Comparison of ENCODE assay signal across 14 cellular contexts in genomic region chrX:19040373-19040772, GRCh38. TPM values are rescaled to one million over a fixed set of nuclear protein-coding genes. Genes with fewer than 3 reads are reported as not detected.
DNase-seq lines count a peak whose midpoint lies in the region; ATAC-seq, FAIRE-seq and TF ChIP-seq lines count a peak whose summit lies in the region.
"Had no signal": no experiment of that assay in that cellular context is flagged by ENCODE, and none has a peak within 500 bp of the region (broad histone marks: within the 10 kb centered on the region; RNA-seq: fewer than 3 reads in every experiment).

No MANE protein-coding gene starts in this region.

- H3K27ac Mint-ChIP-seq in astrocyte (ENCODE audit: unreplicated experiment) = no peak overlapping the region
- no peak overlapping the region for H3K27ac Mint-ChIP-seq in stimulated activated naive B cell treated with anti-CD40 and anti-IgM and Interleukin-4, amounts not matched to agents 10 μg/mL and 1 μg/mL and 100 μg/mL, for 72 hours
- H3K27ac Mint-ChIP-seq: naive thymus-derived CD4-positive, alpha-beta T cell had no signal

- FAIRE-seq in astrocyte (lab: Jason Lieb, UNC) (no peak), HepG2 (lab: Jason Lieb, UNC) (no peak)

- WGBS in HepG2 (ENCODE audit: low lambda C conversion rate) = 4% methylated on average over 3 of the region's 3 CpGs

- DNase-seq in AG10803 (ENCODE audit: low read depth) = no peak
- DNase-seq in HCT116 (ENCODE audit: low read depth, low spot score) = peak; percentile 4
- no peak for DNase-seq in astrocyte (ENCODE audit: low read depth)
- no peak for DNase-seq in HepG2 (ENCODE audit: low spot score)
- no peak for DNase-seq in stimulated activated naive B cell treated with anti-CD40 and anti-IgM and Interleukin-4, amounts not matched to agents 10 μg/mL and 1 μg/mL and 100 μg/mL, for 72 hours
- DNase-seq in MM.1S = no peak
- no peak for DNase-seq in ecto neural progenitor cell (ENCODE audit: low spot score)
- DNase-seq in left colon = no peak
- DNase-seq: DMS79 treated with DMSO at 0.1 percent for 48 hours; MG63; naive thymus-derived CD4-positive, alpha-beta T cell; stimulated activated CD4-positive, alpha-beta T cell treated with anti-CD3 and anti-CD28 coated beads, Interleukin-4, amount 100 ng/mL, for 24 hours; thyroid gland; WERI-Rb-1 had no signal

- H2AFZ ChIP-seq in HCT116 (ENCODE audit: low read depth, low read length, poor library complexity, severe bottlenecking) = no peak overlapping the region
- no peak overlapping the region for H2AFZ ChIP-seq in astrocyte (ENCODE audit: low read depth, low read length)
- H2AFZ ChIP-seq in HepG2 (ENCODE audit: low read length) = no peak overlapping the region
- no peak overlapping the region for H2AFZ ChIP-seq in MM.1S (ENCODE audit: low read length)

- H3K79me2 ChIP-seq in HCT116 (ENCODE audit: insufficient read depth, low read length) (no peaks in the 10 kb centered on the region), astrocyte (ENCODE audit: insufficient read depth, low read length) (no peaks in the 10 kb centered on the region), HepG2 (ENCODE audit: insufficient read depth, low read length) (no peaks in the 10 kb centered on the region), MM.1S (ENCODE audit: low read length) (no peaks in the 10 kb centered on the region)

- H3K27ac ChIP-seq in HCT116 (ENCODE audit: low read depth, low read length) = no peak overlapping the region
- no peak overlapping the region for H3K27ac ChIP-seq in astrocyte (ENCODE audit: low read depth, low read length)
- no peak overlapping the region for H3K27ac ChIP-seq in HepG2 (ENCODE audit: extremely low read length, insufficient read depth, low read length)
- H3K27ac ChIP-seq in MM.1S (ENCODE audit: low read length) = no peak overlapping the region
- H3K27ac ChIP-seq: thyroid gland, WERI-Rb-1 had no signal

- H3K36me3 Mint-ChIP-seq in astrocyte (ENCODE audit: low read depth, unreplicated experiment) = no peaks in the 10 kb centered on the region
- no peaks in the 10 kb centered on the region for H3K36me3 Mint-ChIP-seq in stimulated activated naive B cell treated with anti-CD40 and anti-IgM and Interleukin-4, amounts not matched to agents 10 μg/mL and 1 μg/mL and 100 μg/mL, for 72 hours
- H3K36me3 Mint-ChIP-seq: naive thymus-derived CD4-positive, alpha-beta T cell had no signal

- TF ChIP-seq EP300 in HepG2 (IDR thresholded peaks at IDR 0.05; ENCODE audit: low read depth in 2 of 2, low read length in 2 of 2) (no peak), HepG2 (CRISPR knock-in tag; IDR thresholded peaks at IDR 0.05; ENCODE audit: borderline replicate concordance) (no peak)

- no peaks in the 10 kb centered on the region for H3K27me3 ChIP-seq in HCT116 (ENCODE audit: insufficient read depth, low read length)
- H3K27me3 ChIP-seq in astrocyte (ENCODE audit: insufficient read depth, low read length) = no peaks in the 10 kb centered on the region
- no peaks in the 10 kb centered on the region for H3K27me3 ChIP-seq in HepG2 (ENCODE audit: control insufficient read depth in 1 of 2, insufficient read depth in 2 of 2, low read length in 2 of 2)
- no peaks in the 10 kb centered on the region for H3K27me3 ChIP-seq in MM.1S (replicated peaks; ENCODE audit: insufficient read depth, low read length)
- H3K27me3 ChIP-seq: MG63, thyroid gland had no signal

- intact Hi-C loops in HCT116 (cut with micrococcal nuclease) (no loop called here), HepG2 (cut with micrococcal nuclease; ENCODE audit: unreplicated experiment) (loop anchor here (1.0 kb wide), 1 partner anchor 294 kb away; no protein-coding TSS in a partner anchor), left colon (cut with DNase I, micrococcal nuclease) (no loop called here)

- RAD21 ChIA-PET in HCT116 (lab: Charles Lee; ENCODE audit: low non-redundant PET in 1 of 2, low total read pairs in 2 of 2, uncharacterized antibody in 2 of 2, unreplicated experiment in 2 of 2) = interaction anchor here (0.8 to 0.9 kb wide), 2 partner anchors 294 kb away, joined by 4 to 8 read pairs; no protein-coding TSS in a partner anchor

- H3K4me1 Mint-ChIP-seq in astrocyte (ENCODE audit: low read depth, unreplicated experiment) = no peaks in the 10 kb centered on the region
- H3K4me1 Mint-ChIP-seq in stimulated activated naive B cell treated with anti-CD40 and anti-IgM and Interleukin-4, amounts not matched to agents 10 μg/mL and 1 μg/mL and 100 μg/mL, for 72 hours = no peaks in the 10 kb centered on the region
- H3K4me1 Mint-ChIP-seq: naive thymus-derived CD4-positive, alpha-beta T cell had no signal

- POLR2A ChIA-PET in HCT116 (lab: Charles Lee) (no interaction called here), HepG2 (lab: Yijun Ruan, JAX) (no interaction called here)

- ATAC-seq in HCT116 (no peak), HepG2 (no peak), left colon (no peak)
- no peak for ATAC-seq in stimulated activated naive B cell treated with anti-CD40 and anti-IgM and Interleukin-4, amounts not matched to agents 10 μg/mL and 1 μg/mL and 100 μg/mL, for 72 hours (replicated peaks)
- ATAC-seq: naive thymus-derived CD4-positive, alpha-beta T cell had no signal

- TF ChIP-seq CTCF in AG10803 (conservative IDR thresholded peaks at IDR 0.05; ENCODE audit: low read length) = peak; percentile 30
- peak in 2 of 3 experiments; percentile 35 to 44; a peak in 3 of 6 replicates for TF ChIP-seq CTCF in HCT116 (IDR thresholded peaks at IDR 0.05 in 2 of 3, conservative IDR thresholded peaks at IDR 0.05 in 1 of 3; ENCODE audit: borderline replicate concordance in 1 of 3, insufficient read depth in 1 of 3, low read depth in 2 of 3, low read length in 2 of 3)
- peak; percentile 17 for TF ChIP-seq CTCF in astrocyte (IDR thresholded peaks at IDR 0.05; ENCODE audit: insufficient read depth, low read depth, low read length)
- 0 out of 2 replicates have a peak, but pooled peaks have one; percentile 22 for TF ChIP-seq CTCF in HepG2 (CRISPR knock-in tag; IDR thresholded peaks at IDR 0.05)
- no peak for TF ChIP-seq CTCF in MM.1S (IDR thresholded peaks at IDR 0.05; ENCODE audit: low read length)

- no peaks in the 10 kb centered on the region for H3K36me3 ChIP-seq in HCT116 (ENCODE audit: control insufficient read depth in 1 of 2, insufficient read depth in 2 of 2, low read length in 2 of 2)
- no peaks in the 10 kb centered on the region for H3K36me3 ChIP-seq in astrocyte (ENCODE audit: insufficient read depth, low read length)
- no peaks in the 10 kb centered on the region for H3K36me3 ChIP-seq in HepG2 (replicated peaks in 1 of 2; ENCODE audit: control insufficient read depth in 1 of 2, insufficient read depth in 2 of 2, low read length in 2 of 2)
- H3K36me3 ChIP-seq in MM.1S (replicated peaks; ENCODE audit: insufficient read depth, low read length) = no peaks in the 10 kb centered on the region
- H3K36me3 ChIP-seq: MG63, thyroid gland, WERI-Rb-1 had no signal

- no peaks in the 10 kb centered on the region for H3K9me3 Mint-ChIP-seq in astrocyte (ENCODE audit: unreplicated experiment)
- peaks cover 0 to 3% of the 10 kb centered on the region in 2 donors for H3K9me3 Mint-ChIP-seq in stimulated activated naive B cell treated with anti-CD40 and anti-IgM and Interleukin-4, amounts not matched to agents 10 μg/mL and 1 μg/mL and 100 μg/mL, for 72 hours

- no peaks in the 10 kb centered on the region for H4K20me1 ChIP-seq in HCT116 (ENCODE audit: insufficient read depth)
- H4K20me1 ChIP-seq in astrocyte (ENCODE audit: insufficient read depth, low read length) = no peaks in the 10 kb centered on the region
- H4K20me1 ChIP-seq in HepG2 (ENCODE audit: insufficient read depth, low read length) = no peaks in the 10 kb centered on the region
- no peaks in the 10 kb centered on the region for H4K20me1 ChIP-seq in MM.1S (ENCODE audit: insufficient read depth, low read length)

- no peaks in the 10 kb centered on the region for H3K27me3 Mint-ChIP-seq in astrocyte (ENCODE audit: low read depth, unreplicated experiment)
- peaks cover 0 to 6% of the 10 kb centered on the region in 2 donors for H3K27me3 Mint-ChIP-seq in stimulated activated naive B cell treated with anti-CD40 and anti-IgM and Interleukin-4, amounts not matched to agents 10 μg/mL and 1 μg/mL and 100 μg/mL, for 72 hours
- H3K27me3 Mint-ChIP-seq: naive thymus-derived CD4-positive, alpha-beta T cell had no signal

- H3K4me3 ChIP-seq in AG10803 (ENCODE audit: low read length) (no peak overlapping the region), HCT116 (replicated peaks in 1 of 2; ENCODE audit: low read depth in 1 of 2, low read length in 2 of 2) (no peak overlapping the region), astrocyte (ENCODE audit: insufficient read depth, low read depth, low read length) (no peak overlapping the region), HepG2 (replicated peaks in 1 of 3; ENCODE audit: insufficient read depth in 1 of 3, low read depth in 2 of 3, low read length in 3 of 3) (no peak overlapping the region), MM.1S (ENCODE audit: low read length) (no peak overlapping the region)
- H3K4me3 ChIP-seq: MG63, thyroid gland had no signal

- H3K4me3 Mint-ChIP-seq in astrocyte (ENCODE audit: unreplicated experiment) = no peak overlapping the region
- H3K4me3 Mint-ChIP-seq in stimulated activated naive B cell treated with anti-CD40 and anti-IgM and Interleukin-4, amounts not matched to agents 10 μg/mL and 1 μg/mL and 100 μg/mL, for 72 hours = no peak overlapping the region
- H3K4me3 Mint-ChIP-seq: naive thymus-derived CD4-positive, alpha-beta T cell had no signal

- BruUV-seq in HCT116 (replicated peaks; lab: Mats Ljungman, UMichigan) = no TSS peak
- no TSS peak for BruUV-seq in HepG2 (replicated peaks; lab: Mats Ljungman, UMichigan)

- H3K9me3 ChIP-seq in HCT116 (ENCODE audit: control insufficient read depth in 1 of 2, insufficient read depth in 1 of 2, low read depth in 1 of 2, low read length in 2 of 2) (no peaks in the 10 kb centered on the region), astrocyte (ENCODE audit: insufficient read depth, low read depth, low read length) (no peaks in the 10 kb centered on the region), HepG2 (ENCODE audit: low read length) (no peaks in the 10 kb centered on the region), MM.1S (replicated peaks; ENCODE audit: insufficient read depth, low read length) (no peaks in the 10 kb centered on the region)
- H3K9me3 ChIP-seq: MG63, thyroid gland had no signal

- no peaks in the 10 kb centered on the region for H3K9me2 ChIP-seq in HCT116 (ENCODE audit: insufficient read depth)
- H3K9me2 ChIP-seq in MM.1S (replicated peaks; ENCODE audit: insufficient read depth, low read length) = no peaks in the 10 kb centered on the region

- TF ChIP-seq POLR2A in HCT116 (IDR thresholded peaks at IDR 0.05; ENCODE audit: borderline replicate concordance, extremely low read depth, insufficient read depth, insufficient read length) = no peak
- no peak for TF ChIP-seq POLR2A in HepG2 (IDR thresholded peaks at IDR 0.05; ENCODE audit: insufficient read depth in 1 of 2, low read depth in 2 of 2, low read length in 2 of 2)

- H3K4me1 ChIP-seq in HCT116 (ENCODE audit: control insufficient read depth in 1 of 2, insufficient read depth in 2 of 2, low read length in 2 of 2) (no peaks in the 10 kb centered on the region), astrocyte (ENCODE audit: insufficient read depth, low read length) (no peaks in the 10 kb centered on the region), HepG2 (ENCODE audit: insufficient read depth, low read length) (no peaks in the 10 kb centered on the region), MM.1S (ENCODE audit: low read length) (no peaks in the 10 kb centered on the region)
- H3K4me1 ChIP-seq: thyroid gland had no signal

- in situ Hi-C loops in HepG2 (cut with HindIII; ENCODE audit: extremely low pct_ligation_motif_present, low pct_unique_long_range_greater_than_20kb) = no loop called here

- H3K9ac ChIP-seq in HCT116 (ENCODE audit: low read length) = no peak overlapping the region
- H3K9ac ChIP-seq in astrocyte (ENCODE audit: low read length) = no peak overlapping the region
- H3K9ac ChIP-seq in HepG2 (ENCODE audit: insufficient read depth, low read depth, low read length) = no peak overlapping the region
- no peak overlapping the region for H3K9ac ChIP-seq in MM.1S (ENCODE audit: low read length)

- H3K4me2 ChIP-seq in HCT116 (ENCODE audit: low read length) (no peak overlapping the region), astrocyte (ENCODE audit: low read length) (no peak overlapping the region), HepG2 (ENCODE audit: low read depth, low read length) (no peak overlapping the region), MM.1S (ENCODE audit: low read depth, low read length) (no peak overlapping the region)

- CTCF ChIA-PET in HCT116 (lab: Charles Lee) (interaction anchor here (1.0 to 1.7 kb wide), 8 partner anchors 9 to 630 kb away, joined by 3 to 11 read pairs (median 4); no protein-coding TSS in a partner anchor), HepG2 (lab: Yijun Ruan, JAX; ENCODE audit: low intra/inter-chr PET ratio, low total read pairs) (interaction anchor here (1.9 kb wide), 1 partner anchor 294 kb away, joined by 20 read pairs; no protein-coding TSS in a partner anchor)

- peak; percentile 39 for TF ChIP-seq RAD21 in HCT116 (IDR thresholded peaks at IDR 0.05; ENCODE audit: low read depth)
- TF ChIP-seq RAD21 in HepG2 (CRISPR knock-in tag; IDR thresholded peaks at IDR 0.05) = no peak

- H3F3A ChIP-seq in MM.1S (ENCODE audit: insufficient read depth, low read length) = no peaks in the 10 kb centered on the region

RNA-seq across cellular contexts. Expression of gene PHKA2, which starts 56.5 kb away (rescaled TPM):
- total RNA-seq in HCT116 (2021; ENCODE audit: unreplicated experiment) (23.8 TPM), astrocyte (11.5 and 12.4 TPM in 2 replicates), HepG2 (2016; rRNA removed; fragmentation: Illumina TruSeq; extraction: Trizol) (15.4 and 20.5 TPM in 2 replicates), left colon (10 to 100 TPM; 22.9 to 29.5 TPM)
- polyA plus RNA-seq in HCT116 (2012) = 20.6 and 23.8 TPM in 2 replicates
- 3.6 and 3.8 TPM in 2 replicates for total RNA-seq in HepG2 (2016; cell fraction: cytosol; rRNA removed; fragmentation: Illumina TruSeq; extraction: Trizol; ENCODE audit: low read depth)
- total RNA-seq in HepG2 (2016; cell fraction: insoluble cytoplasmic fraction; rRNA removed; fragmentation: Illumina TruSeq; extraction: Trizol) = 15.1 and 20.1 TPM in 2 replicates
- total RNA-seq in HepG2 (2016; cell fraction: membrane; rRNA removed; fragmentation: Illumina TruSeq; extraction: Trizol) = 5.7 and 6.3 TPM in 2 replicates
- total RNA-seq in HepG2 (2016; cell fraction: nucleus; rRNA removed; fragmentation: Illumina TruSeq; extraction: Trizol) = 38.1 and 39.0 TPM in 2 replicates
- 273 and 366 TPM in 2 replicates for polyA plus RNA-seq in HepG2 (2011; rRNA removed)
- 63.5 and 79.6 TPM in 2 replicates for polyA plus RNA-seq in HepG2 (2011; cell fraction: cytosol; rRNA removed)
- 2,242 and 2,679 TPM in 2 replicates for polyA plus RNA-seq in HepG2 (2011; cell fraction: nucleus; rRNA removed)
- polyA plus RNA-seq in HepG2 (2012) = 163 and 167 TPM in 2 replicates
- 1.6 and 1.7 TPM in 2 replicates for polyA plus RNA-seq in HepG2 (2016; cell fraction: cytosol; fragmentation: Illumina TruSeq; extraction: Trizol; ENCODE audit: low read depth)
- polyA plus RNA-seq in HepG2 (2016; cell fraction: insoluble cytoplasmic fraction; fragmentation: Illumina TruSeq; extraction: Trizol; ENCODE audit: low read depth) = 15.4 and 16.9 TPM in 2 replicates
- 3.7 and 4.0 TPM in 2 replicates for polyA plus RNA-seq in HepG2 (2016; cell fraction: membrane; fragmentation: Illumina TruSeq; extraction: Trizol; ENCODE audit: low read depth)
- 129 and 139 TPM in 2 replicates for polyA plus RNA-seq in HepG2 (2016; cell fraction: nucleus; fragmentation: Illumina TruSeq; extraction: Trizol; ENCODE audit: insufficient read depth, low read depth)
- 50.1 and 194 TPM in 2 replicates for polyA minus RNA-seq in HepG2 (2011; rRNA and poly(A)+ RNA removed; ENCODE audit: low replicate concordance)
- 45.9 and 57.7 TPM in 2 replicates for polyA minus RNA-seq in HepG2 (2011; cell fraction: cytosol; rRNA and poly(A)+ RNA removed)
- 560 and 596 TPM in 2 replicates for polyA minus RNA-seq in HepG2 (2011; cell fraction: nucleus; rRNA and poly(A)+ RNA removed)
